ENCODE assay signal across 8 cellular contexts in the genomic region with DNA sequence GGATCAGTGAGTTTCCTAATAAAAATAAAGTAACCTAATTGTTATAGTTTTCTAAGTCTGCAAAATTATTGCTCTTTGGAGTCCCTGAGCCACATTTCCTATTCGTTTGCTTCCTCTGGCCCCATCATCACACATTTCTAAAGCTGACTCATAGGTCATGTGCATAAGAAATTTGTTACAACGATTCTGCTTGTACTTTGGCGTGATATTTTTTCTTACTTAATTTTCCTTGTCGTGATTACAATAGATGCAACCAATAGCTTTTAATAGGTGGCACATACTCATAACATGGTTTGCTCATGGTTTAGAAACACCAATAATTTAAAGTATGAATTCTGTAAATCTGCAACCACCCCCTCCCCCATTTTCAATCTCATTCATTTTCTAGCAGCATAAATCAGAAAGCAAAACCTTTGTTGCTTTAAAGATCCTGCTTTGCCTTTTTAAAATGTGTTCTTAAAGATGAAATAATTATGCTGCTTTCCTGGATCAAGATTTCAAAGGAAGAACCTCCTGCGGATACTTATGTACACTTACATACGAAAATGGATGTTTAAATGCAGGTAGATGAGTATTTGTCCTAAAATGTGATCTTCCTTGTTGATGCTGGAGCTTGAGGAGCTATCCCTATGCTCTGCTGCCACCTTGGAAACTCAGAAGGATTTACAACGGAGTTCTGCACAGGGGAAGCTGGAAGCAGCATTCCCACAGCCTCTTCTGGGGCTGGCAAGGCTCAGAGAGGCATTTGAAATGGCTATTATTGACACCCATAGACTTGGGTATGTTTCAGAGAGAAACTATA. TPM values are rescaled to one million over a fixed set of nuclear protein-coding genes. Genes with fewer than 3 reads are reported as not detected.
DNase-seq lines count a peak whose midpoint lies in the region; ATAC-seq and TF ChIP-seq lines count a peak whose summit lies in the region.

No MANE protein-coding gene starts in this region.

- CTCF ChIA-PET in A673 (lab: Charles Lee) (no interaction called here), MCF 10A (lab: Yijun Ruan, JAX) (interaction anchor here (0.6 to 2.3 kb wide), 23 partner anchors 8 to 1636 kb away, joined by 3 to 13 read pairs (median 4); no protein-coding TSS in a partner anchor)

- peak overlapping the region; percentile 73 for H3K27ac Mint-ChIP-seq in MCF 10A (ENCODE audit: low read depth, unreplicated experiment)
- no peak overlapping the region for H3K27ac Mint-ChIP-seq in stimulated activated naive B cell treated with anti-CD40 and anti-IgM and Interleukin-4, amounts not matched to agents 10 μg/mL and 1 μg/mL and 100 μg/mL, for 72 hours

- BruUV-seq in A673 (replicated peaks; lab: Mats Ljungman, UMichigan) (no TSS peak), MCF 10A (replicated peaks; lab: Mats Ljungman, UMichigan) (no TSS peak)

- peak; percentile 81 for TF ChIP-seq CTCF in A673 (conservative IDR thresholded peaks at IDR 0.05; ENCODE audit: low read depth, low read length)
- TF ChIP-seq CTCF in LNCAP (IDR thresholded peaks at IDR 0.05), result peak; percentile 75
- TF ChIP-seq CTCF in MCF 10A (IDR thresholded peaks at IDR 0.05; ENCODE audit: unreplicated experiment), result peak; percentile 73
- peak in 3 of 11 experiments; percentile 15 to 52 (median 23) for TF ChIP-seq CTCF in spleen (IDR thresholded peaks at IDR 0.05 in 8 of 11, conservative IDR thresholded peaks at IDR 0.05 in 3 of 11)

- H3K4me3 ChIP-seq in A673 (ENCODE audit: low read depth, low read length, poor library complexity, severe bottlenecking) (peak overlapping the region; percentile 77), spleen (peak overlapping the region in 7 of 8 donors; percentile 47 to 73 (median 52))

- H3K36me3 ChIP-seq in A673 (ENCODE audit: insufficient read depth, low read length, poor library complexity, severe bottlenecking) (no peaks in the 10 kb centered on the region), spleen (no peaks in the 10 kb centered on the region)

- H3K27me3 Mint-ChIP-seq in MCF 10A (ENCODE audit: insufficient read depth, unreplicated experiment), result no peaks in the 10 kb centered on the region
- peaks cover 57 to 63% of the 10 kb centered on the region in 2 donors for H3K27me3 Mint-ChIP-seq in stimulated activated naive B cell treated with anti-CD40 and anti-IgM and Interleukin-4, amounts not matched to agents 10 μg/mL and 1 μg/mL and 100 μg/mL, for 72 hours

- H3K27ac ChIP-seq in A673 (ENCODE audit: low read depth, low read length, poor library complexity, severe bottlenecking) (peak overlapping the region; percentile 90), spleen (peak overlapping the region in 6 of 8 donors; percentile 5 to 79 (median 64))

- H3K9me3 ChIP-seq in A673 (ENCODE audit: low read depth, low read length, poor library complexity, severe bottlenecking) (no peaks in the 10 kb centered on the region), spleen (no peaks in the 10 kb centered on the region)

- H3K27me3 ChIP-seq in A673 (replicated peaks; ENCODE audit: insufficient read depth, low read depth, low read length, poor library complexity), result no peaks in the 10 kb centered on the region
- H3K27me3 ChIP-seq in spleen (replicated peaks in 1 of 7), result peaks cover 0 to 55% (median 34%) of the 10 kb centered on the region in 7 donors

- POLR2A ChIA-PET in A673 (lab: Charles Lee; ENCODE audit: low non-redundant PET) (interaction anchor here (0.7 to 1.1 kb wide), 2 partner anchors 207 to 273 kb away, joined by 3 read pairs; no protein-coding TSS in a partner anchor), MCF 10A (lab: Yijun Ruan, JAX) (interaction anchor here (0.6 to 7.3 kb wide), 16 partner anchors 11 to 510 kb away, joined by 3 to 60 read pairs (median 4); no protein-coding TSS in a partner anchor)

- peak overlapping the region; percentile 86 for H3K4me3 Mint-ChIP-seq in MCF 10A (ENCODE audit: unreplicated experiment)
- H3K4me3 Mint-ChIP-seq in stimulated activated naive B cell treated with anti-CD40 and anti-IgM and Interleukin-4, amounts not matched to agents 10 μg/mL and 1 μg/mL and 100 μg/mL, for 72 hours, result no peak overlapping the region

- ATAC-seq in stimulated activated naive B cell treated with anti-CD40 and anti-IgM and Interleukin-4, amounts not matched to agents 10 μg/mL and 1 μg/mL and 100 μg/mL, for 72 hours (replicated peaks), result no peak
- ATAC-seq in HG03135 (IDR thresholded peaks at IDR 0.05; ENCODE audit: unreplicated experiment), result no peak

- 30 to 40% (median 37%) methylated on average over 7 of the region's 7 CpGs for WGBS in spleen, 5 donors

- intact Hi-C loops in A673 (cut with micrococcal nuclease; ENCODE audit: unreplicated experiment), result loop anchor here (1.0 to 2.0 kb wide), 3 partner anchors 207 to 713 kb away; no protein-coding TSS in a partner anchor
- intact Hi-C loops in MCF 10A (cut with micrococcal nuclease), result loop anchor here (1.0 to 5.0 kb wide), 6 partner anchors 113 to 1540 kb away; no protein-coding TSS in a partner anchor
- intact Hi-C loops in spleen (cut with DNase I; ENCODE audit: low total_unique reads), result no loop called here

- no peaks in the 10 kb centered on the region for H3K36me3 Mint-ChIP-seq in MCF 10A (ENCODE audit: insufficient read depth, unreplicated experiment)
- peaks cover 0 to 6% of the 10 kb centered on the region in 2 donors for H3K36me3 Mint-ChIP-seq in stimulated activated naive B cell treated with anti-CD40 and anti-IgM and Interleukin-4, amounts not matched to agents 10 μg/mL and 1 μg/mL and 100 μg/mL, for 72 hours

- H3K4me1 ChIP-seq in A673 (ENCODE audit: insufficient read depth, low read length, poor library complexity, severe bottlenecking) (peaks cover 19% of the 10 kb centered on the region), spleen (peaks cover 0 to 52% (median 19%) of the 10 kb centered on the region in 6 donors)

- H3K4me1 Mint-ChIP-seq in MCF 10A (ENCODE audit: insufficient read depth, unreplicated experiment), result peaks cover 23% of the 10 kb centered on the region
- H3K4me1 Mint-ChIP-seq in stimulated activated naive B cell treated with anti-CD40 and anti-IgM and Interleukin-4, amounts not matched to agents 10 μg/mL and 1 μg/mL and 100 μg/mL, for 72 hours, result peaks cover 11 to 19% of the 10 kb centered on the region in 2 donors

- DNase-seq in A673 (ENCODE audit: low spot score), result peak; percentile 90
- peak; percentile 88 for DNase-seq in MCF 10A (ENCODE audit: unreplicated experiment)
- peak; percentile 63 for DNase-seq in inferior parietal cortex (ENCODE audit: extremely low spot score)
- no peak for DNase-seq in spleen
- no peak for DNase-seq in stimulated activated naive B cell treated with anti-CD40 and anti-IgM and Interleukin-4, amounts not matched to agents 10 μg/mL and 1 μg/mL and 100 μg/mL, for 72 hours
- no peak for DNase-seq in NCI-H2029 (lab: John Stamatoyannopoulos, UW)

- H3K9me3 Mint-ChIP-seq in MCF 10A (ENCODE audit: unreplicated experiment), result no peaks in the 10 kb centered on the region
- H3K9me3 Mint-ChIP-seq in stimulated activated naive B cell treated with anti-CD40 and anti-IgM and Interleukin-4, amounts not matched to agents 10 μg/mL and 1 μg/mL and 100 μg/mL, for 72 hours, result no peaks in the 10 kb centered on the region

- TF ChIP-seq POLR2A in spleen (IDR thresholded peaks at IDR 0.05), result no peak

RNA-seq across cellular contexts. Expression of gene FLRT2, which starts 1.7 kb away (rescaled TPM):
- total RNA-seq in A673 (2021), result 107 and 128 TPM in 2 replicates
- total RNA-seq in MCF 10A (2022), result 153 and 204 TPM in 2 replicates
- 10 to 100 TPM; 12.3 to 63.9 (median 35.0) TPM for total RNA-seq in spleen
- 1 to 10 TPM; 7.8 to 9.6 (median 8.8) TPM for polyA plus RNA-seq in spleen

Comparison
In these comparisons a context has a peak if more than half of its experiments do, and no peak if none do; other contexts are left out.
1. DNase-seq: peak in A673 (single experiment), MCF 10A (single experiment) and inferior parietal cortex (single experiment); none in spleen (single experiment), stimulated activated naive B cell treated with anti-CD40 and anti-IgM and Interleukin-4, amounts not matched to agents 10 μg/mL and 1 μg/mL and 100 μg/mL, for 72 hours (single experiment) and NCI-H2029 (single experiment).